ENCODE assay signal across 8 cellular contexts in genomic region chr12:132638541-132639408, GRCh38. TPM values are rescaled to one million over a fixed set of nuclear protein-coding genes. Genes with fewer than 3 reads are reported as not detected.
DNase-seq lines count a peak whose midpoint lies in the region; ATAC-seq and TF ChIP-seq lines count a peak whose summit lies in the region.

No MANE protein-coding gene starts in this region.

- no peak overlapping the region for H3K27ac ChIP-seq in endodermal cell (ENCODE audit: low read depth, low read length)

- no peaks in the 10 kb centered on the region for H3K9me3 Mint-ChIP-seq in activated CD4-positive, alpha-beta memory T cell treated with anti-CD3 and anti-CD28 coated beads, Interleukin-2, amount 10 ng/mL, durations not matched to agents 7 days and 5 days
- H3K9me3 Mint-ChIP-seq in activated CD4-positive, alpha-beta memory T cell treated with anti-CD3 and anti-CD28 coated beads for 36 hours: no peaks in the 10 kb centered on the region
- H3K9me3 Mint-ChIP-seq in endodermal cell: no peaks in the 10 kb centered on the region
- H3K9me3 Mint-ChIP-seq in nephron progenitor cell: no peaks in the 10 kb centered on the region

- H3K9ac ChIP-seq in endodermal cell (ENCODE audit: extremely low read depth, low read length, poor library complexity, severe bottlenecking): no peak overlapping the region

- peaks cover 8% of the 10 kb centered on the region for H3K4me1 Mint-ChIP-seq in activated CD4-positive, alpha-beta memory T cell treated with anti-CD3 and anti-CD28 coated beads, Interleukin-2, amount 10 ng/mL, durations not matched to agents 7 days and 5 days
- H3K4me1 Mint-ChIP-seq in activated CD4-positive, alpha-beta memory T cell treated with anti-CD3 and anti-CD28 coated beads for 36 hours (ENCODE audit: low read depth): no peaks in the 10 kb centered on the region
- H3K4me1 Mint-ChIP-seq in endodermal cell (no peaks in the 10 kb centered on the region), nephron progenitor cell (peaks cover 28% of the 10 kb centered on the region)

- POLR2A ChIA-PET in activated CD4-positive, alpha-beta memory T cell treated with anti-CD3 and anti-CD28 coated beads, Interleukin-2, amount 10 ng/mL, durations not matched to agents 7 days and 5 days (lab: Charles Lee): interaction anchor here (1.3 kb wide), 1 partner anchor 24 kb away, joined by 3 read pairs; no protein-coding TSS in a partner anchor
- POLR2A ChIA-PET in activated CD4-positive, alpha-beta memory T cell treated with anti-CD3 and anti-CD28 coated beads for 36 hours (lab: Charles Lee): no interaction called here

- CTCF ChIA-PET in activated CD4-positive, alpha-beta memory T cell treated with anti-CD3 and anti-CD28 coated beads, Interleukin-2, amount 10 ng/mL, durations not matched to agents 7 days and 5 days (lab: Charles Lee): interaction anchor here (1.0 to 1.7 kb wide), 4 partner anchors 9 to 485 kb away, joined by 3 to 6 read pairs (median 4); no protein-coding TSS in a partner anchor
- CTCF ChIA-PET in activated CD4-positive, alpha-beta memory T cell treated with anti-CD3 and anti-CD28 coated beads for 36 hours (lab: Charles Lee): interaction anchor here (0.7 to 1.6 kb wide), 9 partner anchors 11 to 225 kb away, joined by 3 to 8 read pairs (median 3); no protein-coding TSS in a partner anchor

- no peak overlapping the region for H3K4me3 ChIP-seq in endodermal cell (ENCODE audit: low read length)

- no peak for DNase-seq in activated CD4-positive, alpha-beta memory T cell treated with anti-CD3 and anti-CD28 coated beads, Interleukin-2, amount 10 ng/mL, durations not matched to agents 7 days and 5 days
- no peak for DNase-seq in activated CD4-positive, alpha-beta memory T cell treated with anti-CD3 and anti-CD28 coated beads for 36 hours
- DNase-seq in NOMO-1 (lab: John Stamatoyannopoulos, UW; ENCODE audit: unreplicated experiment in 2 of 2) (peak; percentile 72 to 83), endodermal cell (peak; percentile 84), nephron progenitor cell (peak; percentile 48), NCI-H524 treated with DMSO at 0.1 percent for 48 hours (lab: John Stamatoyannopoulos, UW) (no peak)

- intact Hi-C loops in activated CD4-positive, alpha-beta memory T cell treated with anti-CD3 and anti-CD28 coated beads for 36 hours (cut with micrococcal nuclease): no loop called here

- no peaks in the 10 kb centered on the region for H3K4me1 ChIP-seq in endodermal cell (ENCODE audit: control insufficient read depth, insufficient read depth, low read length)

- 88 to 89% methylated on average over 20 to 25 of the region's 25 CpGs for WGBS in endodermal cell (ENCODE audit: insufficient coverage in 1 of 2, insufficient read length in 1 of 2), 2 experiments

- peak; percentile 83 for TF ChIP-seq CTCF in endodermal cell (conservative IDR thresholded peaks at IDR 0.05)
- peak; percentile 82 for TF ChIP-seq CTCF in nephron progenitor cell (IDR thresholded peaks at IDR 0.05)

- peaks cover 88% of the 10 kb centered on the region for H3K36me3 ChIP-seq in endodermal cell (ENCODE audit: control insufficient read depth, insufficient read depth, low read length)

- H3K36me3 Mint-ChIP-seq in activated CD4-positive, alpha-beta memory T cell treated with anti-CD3 and anti-CD28 coated beads, Interleukin-2, amount 10 ng/mL, durations not matched to agents 7 days and 5 days (ENCODE audit: low read depth): peaks cover 61% of the 10 kb centered on the region
- peaks cover 58% of the 10 kb centered on the region for H3K36me3 Mint-ChIP-seq in activated CD4-positive, alpha-beta memory T cell treated with anti-CD3 and anti-CD28 coated beads for 36 hours
- peaks cover 65% of the 10 kb centered on the region for H3K36me3 Mint-ChIP-seq in endodermal cell (ENCODE audit: low read depth)
- H3K36me3 Mint-ChIP-seq in nephron progenitor cell (ENCODE audit: low read depth): peaks cover 70% of the 10 kb centered on the region

- H3K9me3 ChIP-seq in endodermal cell (ENCODE audit: control insufficient read depth, low read length): no peaks in the 10 kb centered on the region

- H3K4me3 Mint-ChIP-seq in activated CD4-positive, alpha-beta memory T cell treated with anti-CD3 and anti-CD28 coated beads, Interleukin-2, amount 10 ng/mL, durations not matched to agents 7 days and 5 days: no peak overlapping the region
- H3K4me3 Mint-ChIP-seq in activated CD4-positive, alpha-beta memory T cell treated with anti-CD3 and anti-CD28 coated beads for 36 hours: no peak overlapping the region
- no peak overlapping the region for H3K4me3 Mint-ChIP-seq in endodermal cell
- no peak overlapping the region for H3K4me3 Mint-ChIP-seq in nephron progenitor cell

- no peaks in the 10 kb centered on the region for H3K27me3 Mint-ChIP-seq in activated CD4-positive, alpha-beta memory T cell treated with anti-CD3 and anti-CD28 coated beads, Interleukin-2, amount 10 ng/mL, durations not matched to agents 7 days and 5 days
- no peaks in the 10 kb centered on the region for H3K27me3 Mint-ChIP-seq in activated CD4-positive, alpha-beta memory T cell treated with anti-CD3 and anti-CD28 coated beads for 36 hours
- H3K27me3 Mint-ChIP-seq in endodermal cell (ENCODE audit: insufficient read depth) (no peaks in the 10 kb centered on the region), nephron progenitor cell (ENCODE audit: low read depth, poor library complexity) (peaks cover 5% of the 10 kb centered on the region)

- peak overlapping the region; percentile 5 for H3K27ac Mint-ChIP-seq in activated CD4-positive, alpha-beta memory T cell treated with anti-CD3 and anti-CD28 coated beads, Interleukin-2, amount 10 ng/mL, durations not matched to agents 7 days and 5 days
- no peak overlapping the region for H3K27ac Mint-ChIP-seq in activated CD4-positive, alpha-beta memory T cell treated with anti-CD3 and anti-CD28 coated beads for 36 hours
- peak overlapping the region; percentile 15 for H3K27ac Mint-ChIP-seq in endodermal cell
- peak overlapping the region; percentile 58 for H3K27ac Mint-ChIP-seq in nephron progenitor cell

- H3K27me3 ChIP-seq in endodermal cell (ENCODE audit: control insufficient read depth, insufficient read depth, low read length, poor library complexity, severe bottlenecking): no peaks in the 10 kb centered on the region

- ATAC-seq in activated CD4-positive, CD25-positive, alpha-beta regulatory T cell treated with anti-CD3 and anti-CD28 coated beads, Interleukin-2, amount 50 U/mL, for 24 hours: no peak
- ATAC-seq in GM19395 (IDR thresholded peaks at IDR 0.05; ENCODE audit: unreplicated experiment): no peak

RNA-seq across cellular contexts. Expression of gene P2RX2, which starts 20.2 kb away (rescaled TPM):
- total RNA-seq in activated CD4-positive, alpha-beta memory T cell treated with anti-CD3 and anti-CD28 coated beads, Interleukin-2, amount 10 ng/mL, durations not matched to agents 7 days and 5 days: not detected
- total RNA-seq in activated CD4-positive, alpha-beta memory T cell treated with anti-CD3 and anti-CD28 coated beads for 36 hours: not detected
- total RNA-seq in endodermal cell: 1 to 10 TPM in 1 of 2 donors, under 1 TPM in 1; 0.97 to 2.8 TPM
- polyA plus RNA-seq in endodermal cell (2013, experiment 1 of 2): 0.39 TPM
- 0.12 TPM for polyA plus RNA-seq in endodermal cell (2013, experiment 2 of 2)

RNA-seq across cellular contexts. Expression of gene LRCOL1, which starts 28.4 kb away (rescaled TPM):
- total RNA-seq in activated CD4-positive, alpha-beta memory T cell treated with anti-CD3 and anti-CD28 coated beads, Interleukin-2, amount 10 ng/mL, durations not matched to agents 7 days and 5 days: not detected
- not detected for total RNA-seq in activated CD4-positive, alpha-beta memory T cell treated with anti-CD3 and anti-CD28 coated beads for 36 hours
- not detected for total RNA-seq in endodermal cell
- polyA plus RNA-seq in endodermal cell (2013, experiment 1 of 2): 0.36 TPM
- 0.50 TPM for polyA plus RNA-seq in endodermal cell (2013, experiment 2 of 2)

RNA-seq across cellular contexts. Expression of gene POLE, which starts 48.4 kb away (rescaled TPM):
- 100 to 1,000 TPM; 108 to 117 TPM for total RNA-seq in activated CD4-positive, alpha-beta memory T cell treated with anti-CD3 and anti-CD28 coated beads, Interleukin-2, amount 10 ng/mL, durations not matched to agents 7 days and 5 days
- 100 to 1,000 TPM; 112 to 114 TPM for total RNA-seq in activated CD4-positive, alpha-beta memory T cell treated with anti-CD3 and anti-CD28 coated beads for 36 hours
- 100 to 1,000 TPM; 165 to 212 TPM for total RNA-seq in endodermal cell
- polyA plus RNA-seq in endodermal cell (2013, experiment 1 of 2): 85.3 TPM
- polyA plus RNA-seq in endodermal cell (2013, experiment 2 of 2): 81.7 TPM

RNA-seq across cellular contexts. Expression of gene PXMP2, which starts 48.6 kb away (rescaled TPM):
- 10 to 100 TPM; 24.5 to 24.9 TPM for total RNA-seq in activated CD4-positive, alpha-beta memory T cell treated with anti-CD3 and anti-CD28 coated beads, Interleukin-2, amount 10 ng/mL, durations not matched to agents 7 days and 5 days
- 10 to 100 TPM; 17.8 to 20.9 TPM for total RNA-seq in activated CD4-positive, alpha-beta memory T cell treated with anti-CD3 and anti-CD28 coated beads for 36 hours
- total RNA-seq in endodermal cell: 10 to 100 TPM; 26.7 to 27.0 TPM
- 19.2 TPM for polyA plus RNA-seq in endodermal cell (2013, experiment 1 of 2)
- 22.2 TPM for polyA plus RNA-seq in endodermal cell (2013, experiment 2 of 2)

Comparison
In these comparisons a context has a peak if more than half of its experiments do, and no peak if none do; other contexts are left out.
1. DNase-seq: peak in NOMO-1 (2 of 2), endodermal cell (single experiment) and nephron progenitor cell (single experiment); none in activated CD4-positive, alpha-beta memory T cell treated with anti-CD3 and anti-CD28 coated beads, Interleukin-2, amount 10 ng/mL, durations not matched to agents 7 days and 5 days (single experiment), activated CD4-positive, alpha-beta memory T cell treated with anti-CD3 and anti-CD28 coated beads for 36 hours (single experiment) and NCI-H524 treated with DMSO at 0.1 percent for 48 hours (single experiment).